19 cellular contexts compared by ENCODE assay signal in genomic region chr4:60938181-60938580, GRCh38.
DNase-seq lines count a peak whose midpoint lies in the region; ATAC-seq lines count a peak whose summit lies in the region.
"Had no signal": no experiment of that assay in that cellular context is flagged by ENCODE, and none has a peak within 500 bp of the region (broad histone marks: within the 10 kb centered on the region; RNA-seq: fewer than 3 reads in every experiment).

No MANE protein-coding gene starts in this region.

- no CpG with 5 or more reads among the region's 1 CpG for WGBS in trophoblast cell (ENCODE audit: extremely low coverage, insufficient coverage, insufficient read length)
- 14 to 22% methylated on average over 1 of the region's 1 CpG for WGBS in GM23248 (ENCODE audit: low coverage in 1 of 2, low lambda C conversion rate in 2 of 2, missing lambda C conversion rate in 2 of 2), 2 experiments

- H3K4me1 ChIP-seq in trophoblast cell (ENCODE audit: control insufficient read depth in 1 of 2, insufficient read depth in 2 of 2, low read length in 2 of 2) = peaks cover 0 to 2% of the 10 kb centered on the region in 2 experiments
- no peaks in the 10 kb centered on the region for H3K4me1 ChIP-seq in GM23248 (ENCODE audit: insufficient read depth)
- H3K4me1 ChIP-seq: BLaER1 had no signal

- no peak overlapping the region for H3K4me2 ChIP-seq in trophoblast cell (ENCODE audit: low read length)
- H3K4me2 ChIP-seq in GM23248 (ENCODE audit: unreplicated experiment) = no peak overlapping the region
- H3K4me2 ChIP-seq: BLaER1 had no signal

- no peaks in the 10 kb centered on the region for H3K9me2 ChIP-seq in GM23248 (ENCODE audit: insufficient read depth)

- H2AFZ ChIP-seq in trophoblast cell (ENCODE audit: insufficient read depth, low read length, poor library complexity) (no peak overlapping the region), GM23248 (no peak overlapping the region)

- no peak overlapping the region for H2BK5ac ChIP-seq in trophoblast cell (ENCODE audit: low read depth, low read length, poor library complexity)

- no peaks in the 10 kb centered on the region for H3K9me3 ChIP-seq in trophoblast cell (ENCODE audit: insufficient read depth, low read depth, low read length)
- no peaks in the 10 kb centered on the region for H3K9me3 ChIP-seq in GM23248 (ENCODE audit: low read depth)
- H3K9me3 ChIP-seq: BLaER1, Caco-2 had no signal

- no peak overlapping the region for H3K18ac ChIP-seq in trophoblast cell (ENCODE audit: low read length)

- no peak overlapping the region for H4K91ac ChIP-seq in trophoblast cell (ENCODE audit: low read depth, low read length)

- H3F3A ChIP-seq in GM23248 (ENCODE audit: insufficient read depth) = no peaks in the 10 kb centered on the region

- ATAC-seq in HG02870 (IDR thresholded peaks at IDR 0.05; ENCODE audit: unreplicated experiment) = no peak
- ATAC-seq: CD8-positive, alpha-beta T cell had no signal

- H4K8ac ChIP-seq in trophoblast cell (ENCODE audit: low read depth, low read length) = no peak overlapping the region

- H2AK5ac ChIP-seq in trophoblast cell (ENCODE audit: low read length) = no peak overlapping the region

- DNase-seq in DMS53 (lab: John Stamatoyannopoulos, UW) (peak; percentile 16), DMS53 treated with DMSO at 0.1 percent for 48 hours (lab: John Stamatoyannopoulos, UW; ENCODE audit: unreplicated experiment) (no peak), NCI-H69 (lab: John Stamatoyannopoulos, UW) (peak; percentile 24), caudate nucleus (lab: John Stamatoyannopoulos, UW) (no peak), trophoblast cell (no peak), glomerular visceral epithelial cell (ENCODE audit: extremely low spot score) (no peak), GM23248 (no peak)
- DNase-seq: CD4-positive, CD25-positive, alpha-beta regulatory T cell; CD8-positive, alpha-beta T cell; DMS153; DMS79 treated with DMSO at 0.1 percent for 48 hours; GF-D8; H7; HCEC 1CT had no signal

- in situ Hi-C loops in GM23248 (cut with MboI) = no loop called here

- H3K4ac ChIP-seq in trophoblast cell (ENCODE audit: low read depth, low read length) = no peak overlapping the region

- H3K36me3 ChIP-seq in trophoblast cell (ENCODE audit: control insufficient read depth in 1 of 2, insufficient read depth in 2 of 2, low read length in 2 of 2) (no peaks in the 10 kb centered on the region), GM23248 (ENCODE audit: low read depth) (no peaks in the 10 kb centered on the region)
- H3K36me3 ChIP-seq: BLaER1 had no signal

- H3K23ac ChIP-seq in trophoblast cell (ENCODE audit: low read length) = no peak overlapping the region

- peak overlapping the region; percentile 41 for H3K27ac ChIP-seq in caudate nucleus (ENCODE audit: low read depth, low read length)
- H3K27ac ChIP-seq in trophoblast cell (ENCODE audit: low read depth, low read length) = peak overlapping the region; percentile 79
- H3K27ac ChIP-seq in GM23248 = no peak overlapping the region
- H3K27ac ChIP-seq: 22Rv1, BLaER1, C4-2B had no signal

- H3K9ac ChIP-seq in trophoblast cell (ENCODE audit: low read length) (no peak overlapping the region), GM23248 (no peak overlapping the region)
- H3K9ac ChIP-seq: BLaER1 had no signal

- H4K12ac ChIP-seq in trophoblast cell (ENCODE audit: low read depth, low read length) = no peak overlapping the region

- no peaks in the 10 kb centered on the region for H4K20me1 ChIP-seq in GM23248 (ENCODE audit: insufficient read depth)
- H4K20me1 ChIP-seq: BLaER1 had no signal

- H3K79me2 ChIP-seq in trophoblast cell (ENCODE audit: control insufficient read depth, insufficient read depth, low read length, poor library complexity) = no peaks in the 10 kb centered on the region
- H3K79me2 ChIP-seq in GM23248 (ENCODE audit: insufficient read depth) = no peaks in the 10 kb centered on the region

- H3K4me3 ChIP-seq in trophoblast cell (ENCODE audit: low read depth, low read length) (no peak overlapping the region), GM23248 (no peak overlapping the region)
- H3K4me3 ChIP-seq: BLaER1 had no signal

- no peak overlapping the region for H2BK12ac ChIP-seq in trophoblast cell (ENCODE audit: low read length)

- no peak overlapping the region for H3K14ac ChIP-seq in trophoblast cell (ENCODE audit: low read length)

- no peak overlapping the region for H2BK120ac ChIP-seq in trophoblast cell (ENCODE audit: insufficient read depth, low read length, poor library complexity)

- peaks cover 2% of the 10 kb centered on the region for H3K79me1 ChIP-seq in trophoblast cell (ENCODE audit: low read length)

- no peaks in the 10 kb centered on the region for H3K27me3 ChIP-seq in trophoblast cell (ENCODE audit: insufficient read depth, low read length)
- H3K27me3 ChIP-seq in GM23248 (replicated peaks; ENCODE audit: insufficient read depth) = no peaks in the 10 kb centered on the region
- H3K27me3 ChIP-seq: BLaER1 had no signal

Comparison
In these comparisons a context has a peak if more than half of its experiments do, and no peak if none do; other contexts are left out.
1. DNase-seq: peak in DMS53 (single experiment) and NCI-H69 (single experiment); none in DMS53 treated with DMSO at 0.1 percent for 48 hours (single experiment), caudate nucleus (0 of 61), trophoblast cell (0 of 2), glomerular visceral epithelial cell (single experiment) and GM23248 (single experiment).